Comparison of ENCODE assay signal across 19 cellular contexts in genomic region chr20:4147319-4147718, GRCh38. TPM values are rescaled to one million over a fixed set of nuclear protein-coding genes. Genes with fewer than 3 reads are reported as not detected.
A peak's percentile ranks its signal among the peaks of the same experiment; 100 is the strongest.
DNase-seq lines count a peak whose midpoint lies in the region; ATAC-seq, FAIRE-seq and TF ChIP-seq lines count a peak whose summit lies in the region.
"Had no signal": no experiment of that assay in that cellular context is flagged by ENCODE, and none has a peak within 500 bp of the region (broad histone marks: within the 10 kb centered on the region; RNA-seq: fewer than 3 reads in every experiment).

No MANE protein-coding gene starts in this region.

- CTCF ChIA-PET in endothelial cell of umbilical vein (lab: Charles Lee) (no interaction called here), HepG2 (lab: Yijun Ruan, JAX; ENCODE audit: low intra/inter-chr PET ratio, low total read pairs) (no interaction called here)

- FAIRE-seq in endothelial cell of umbilical vein (lab: Jason Lieb, UNC) = no peak
- FAIRE-seq in HepG2 (lab: Jason Lieb, UNC) = no peak
- FAIRE-seq: H54, pancreas had no signal

- H3K4me1 ChIP-seq in endothelial cell of umbilical vein (ENCODE audit: control insufficient read depth, extremely low read depth, insufficient read depth, low read length) (peaks cover 20% of the 10 kb centered on the region), parathyroid adenoma (peaks cover 12% of the 10 kb centered on the region), HepG2 (ENCODE audit: insufficient read depth, low read length) (peaks cover 35% of the 10 kb centered on the region)
- H3K4me1 ChIP-seq: uterus had no signal

- H3K4me3 ChIP-seq in endothelial cell of umbilical vein (replicated peaks in 1 of 3; ENCODE audit: insufficient read depth in 1 of 3, low read depth in 1 of 3, low read length in 3 of 3) = no peak overlapping the region
- no peak overlapping the region for H3K4me3 ChIP-seq in parathyroid adenoma (ENCODE audit: low read depth, low read length)
- no peak overlapping the region for H3K4me3 ChIP-seq in HepG2 (replicated peaks in 1 of 3; ENCODE audit: insufficient read depth in 1 of 3, low read depth in 2 of 3, low read length in 3 of 3)
- H3K4me3 ChIP-seq: lower lobe of right lung, uterus had no signal

- no peak overlapping the region for H3K27ac ChIP-seq in endothelial cell of umbilical vein (ENCODE audit: insufficient read depth, low read depth, low read length)
- H3K27ac ChIP-seq in parathyroid adenoma = peak overlapping the region; percentile 34
- no peak overlapping the region for H3K27ac ChIP-seq in HepG2 (ENCODE audit: extremely low read length, insufficient read depth, low read length)
- H3K27ac ChIP-seq: lower lobe of right lung, pancreas, uterus had no signal

- POLR2A ChIA-PET in endothelial cell of umbilical vein (lab: Charles Lee) (no interaction called here), HepG2 (lab: Yijun Ruan, JAX) (no interaction called here)

- TF ChIP-seq RAD21 in HepG2 (CRISPR knock-in tag; IDR thresholded peaks at IDR 0.05) = no peak

- H3K9me1 ChIP-seq in endothelial cell of umbilical vein (replicated peaks; ENCODE audit: control insufficient read depth, extremely low read depth, insufficient read depth, low read length) = no peaks in the 10 kb centered on the region

- BruUV-seq in endothelial cell of umbilical vein (replicated peaks; lab: Mats Ljungman, UMichigan) = no TSS peak
- no TSS peak for BruUV-seq in HepG2 (replicated peaks; lab: Mats Ljungman, UMichigan)

- WGBS in HepG2 (ENCODE audit: low lambda C conversion rate) = 14% methylated on average over 1 of the region's 1 CpG

- H2AFZ ChIP-seq in endothelial cell of umbilical vein (ENCODE audit: low read depth, low read length) = peak overlapping the region; percentile 21
- peak overlapping the region; percentile 31 for H2AFZ ChIP-seq in parathyroid adenoma
- H2AFZ ChIP-seq in HepG2 (ENCODE audit: low read length) = no peak overlapping the region

- in situ Hi-C loops in HepG2 (cut with HindIII; ENCODE audit: extremely low pct_ligation_motif_present, low pct_unique_long_range_greater_than_20kb) = no loop called here

- intact Hi-C loops in endothelial cell of umbilical vein (cut with micrococcal nuclease) = no loop called here
- intact Hi-C loops in HepG2 (cut with micrococcal nuclease; ENCODE audit: unreplicated experiment) = no loop called here

- H3K36me3 ChIP-seq in endothelial cell of umbilical vein (ENCODE audit: control insufficient read depth in 2 of 2, extremely low read depth in 1 of 2, insufficient read depth in 2 of 2, low read length in 2 of 2) (no peaks in the 10 kb centered on the region), parathyroid adenoma (ENCODE audit: control insufficient read depth, insufficient read depth, low read length) (no peaks in the 10 kb centered on the region), HepG2 (replicated peaks in 1 of 2; ENCODE audit: control insufficient read depth in 1 of 2, insufficient read depth in 2 of 2, low read length in 2 of 2) (peaks cover 3 to 6% of the 10 kb centered on the region in 2 experiments; a peak in 2 of 5 replicates)
- H3K36me3 ChIP-seq: lower lobe of right lung, pancreas, uterus had no signal

- H3K9ac ChIP-seq in endothelial cell of umbilical vein (replicated peaks; ENCODE audit: extremely low read depth, insufficient read depth, low read length) = no peak overlapping the region
- H3K9ac ChIP-seq in parathyroid adenoma = no peak overlapping the region
- no peak overlapping the region for H3K9ac ChIP-seq in HepG2 (ENCODE audit: insufficient read depth, low read depth, low read length)

- ATAC-seq in GM21825 (IDR thresholded peaks at IDR 0.05; ENCODE audit: unreplicated experiment) (no peak), HepG2 (no peak)
- ATAC-seq: activated CD4-positive, alpha-beta T cell treated with anti-CD3 and anti-CD28 coated beads for 36 hours; lower lobe of right lung; Panc1; pancreas; stimulated activated naive CD8-positive, alpha-beta T cell treated with anti-CD3 and anti-CD28 coated beads, Interleukin-15, Interleukin-2, amounts not matched to agents 100 U/mL and 50 U/mL, for 24 hours had no signal

- H3K9me3 ChIP-seq in endothelial cell of umbilical vein (replicated peaks; ENCODE audit: control insufficient read depth, insufficient read depth, low read length) (no peaks in the 10 kb centered on the region), parathyroid adenoma (ENCODE audit: control insufficient read depth, low read length) (no peaks in the 10 kb centered on the region), HepG2 (ENCODE audit: low read length) (no peaks in the 10 kb centered on the region)
- H3K9me3 ChIP-seq: lower lobe of right lung, pancreas, uterus had no signal

- H3K79me2 ChIP-seq in endothelial cell of umbilical vein (ENCODE audit: control insufficient read depth, insufficient read depth, low read length) (peaks cover 21% of the 10 kb centered on the region), parathyroid adenoma (peaks cover 13% of the 10 kb centered on the region), HepG2 (ENCODE audit: insufficient read depth, low read length) (peaks cover 27% of the 10 kb centered on the region)

- no peaks in the 10 kb centered on the region for H4K20me1 ChIP-seq in endothelial cell of umbilical vein (replicated peaks; ENCODE audit: control insufficient read depth, extremely low read depth, insufficient read depth, low read length)
- peaks cover 7% of the 10 kb centered on the region; the same call in 1 of the 2 replicates for H4K20me1 ChIP-seq in HepG2 (ENCODE audit: insufficient read depth, low read length)

- TF ChIP-seq CTCF in endothelial cell of umbilical vein (IDR thresholded peaks at IDR 0.05; ENCODE audit: extremely low read depth in 1 of 2, insufficient read depth in 1 of 2, low read depth in 1 of 2, low read length in 2 of 2) (no peak), parathyroid adenoma (IDR thresholded peaks at IDR 0.05) (no peak), HepG2 (CRISPR knock-in tag; IDR thresholded peaks at IDR 0.05) (no peak)

- peak; percentile 38 for DNase-seq in activated effector memory CD4-positive, alpha-beta T cell treated with anti-CD3 and anti-CD28 coated beads, Interleukin-2, amount 50 U/mL, for 16 hours
- no peak for DNase-seq in activated effector memory CD4-positive, alpha-beta T cell treated with Interleukin-2 at 50 U/mL for 16 hours
- DNase-seq in OCI-M1 (lab: John Stamatoyannopoulos, UW) (peak; percentile 29), endothelial cell of umbilical vein (ENCODE audit: low read depth, low spot score) (no peak), HepG2 (ENCODE audit: low spot score) (no peak), NCI-H226 (no peak)
- DNase-seq: activated CD4-positive, alpha-beta T cell treated with anti-CD3 and anti-CD28 coated beads for 36 hours; effector CD4-positive, alpha-beta T cell; KG1; lower lobe of right lung; NCI-H1436 treated with DMSO at 0.1 percent for 48 hours; NCI-H510A; stimulated activated naive CD8-positive, alpha-beta T cell treated with anti-CD3 and anti-CD28 coated beads, Interleukin-15, Interleukin-2, amounts not matched to agents 100 U/mL and 50 U/mL, for 24 hours; uterus had no signal

- no peak for TF ChIP-seq POLR2A in endothelial cell of umbilical vein (IDR thresholded peaks at IDR 0.05; ENCODE audit: low read depth, low read length)
- no peak for TF ChIP-seq POLR2A in HepG2 (IDR thresholded peaks at IDR 0.05; ENCODE audit: insufficient read depth in 1 of 2, low read depth in 2 of 2, low read length in 2 of 2)

- dilution Hi-C loops in endothelial cell of umbilical vein (cut with MboI; ENCODE audit: extremely low pct_ligation_motif_present, low sequenced_read_pairs) = no loop called here

- H3K27me3 ChIP-seq in endothelial cell of umbilical vein (ENCODE audit: control insufficient read depth in 2 of 2, insufficient read depth in 2 of 2, low read length in 2 of 2) (no peaks in the 10 kb centered on the region), parathyroid adenoma (ENCODE audit: control insufficient read depth, insufficient read depth, low read length) (no peaks in the 10 kb centered on the region), HepG2 (ENCODE audit: control insufficient read depth in 1 of 2, insufficient read depth in 2 of 2, low read length in 2 of 2) (peaks cover 0 to 7% of the 10 kb centered on the region in 2 experiments; a peak in 2 of 5 replicates)
- H3K27me3 ChIP-seq: pancreas, uterus had no signal

- no peak overlapping the region for H3K4me2 ChIP-seq in endothelial cell of umbilical vein (ENCODE audit: insufficient read depth, low read length)
- H3K4me2 ChIP-seq in parathyroid adenoma (ENCODE audit: low read length) = no peak overlapping the region
- H3K4me2 ChIP-seq in HepG2 (ENCODE audit: low read depth, low read length) = no peak overlapping the region

- no peak for TF ChIP-seq EP300 in HepG2 (IDR thresholded peaks at IDR 0.05; ENCODE audit: low read depth in 2 of 2, low read length in 2 of 2)
- TF ChIP-seq EP300 in HepG2 (CRISPR knock-in tag; IDR thresholded peaks at IDR 0.05; ENCODE audit: borderline replicate concordance) = no peak

RNA-seq across cellular contexts. Expression of gene SMOX, which starts 1.3 kb away (rescaled TPM):
- total RNA-seq in endothelial cell of umbilical vein (13.7 and 21.8 TPM in 2 replicates), HepG2 (2016; rRNA removed; fragmentation: Illumina TruSeq; extraction: Trizol) (15.2 and 22.7 TPM in 2 replicates)
- polyA plus RNA-seq in endothelial cell of umbilical vein (14.1 and 15.3 TPM in 2 replicates), HepG2 (2011; rRNA removed) (10.2 and 12.2 TPM in 2 replicates)
- polyA plus RNA-seq in endothelial cell of umbilical vein (2011; cell fraction: cytosol; rRNA removed) = 9.7 and 10.5 TPM in 2 replicates
- 7.6 and 11.4 TPM in 2 replicates for polyA plus RNA-seq in endothelial cell of umbilical vein (2011; cell fraction: nucleus; rRNA removed)
- 25.1 and 26.9 TPM in 2 replicates for polyA plus RNA-seq in endothelial cell of umbilical vein (2012)
- polyA minus RNA-seq in endothelial cell of umbilical vein = 3.0 and 3.2 TPM in 2 replicates
- polyA minus RNA-seq in endothelial cell of umbilical vein (2011; cell fraction: cytosol; rRNA and poly(A)+ RNA removed) = 16.9 TPM
- polyA minus RNA-seq in endothelial cell of umbilical vein (2011; cell fraction: nucleus; rRNA and poly(A)+ RNA removed) = 2.8 and 5.3 TPM in 2 replicates
- total RNA-seq in HepG2 (2016; cell fraction: cytosol; rRNA removed; fragmentation: Illumina TruSeq; extraction: Trizol; ENCODE audit: low read depth) = 6.1 and 6.3 TPM in 2 replicates
- total RNA-seq in HepG2 (2016; cell fraction: insoluble cytoplasmic fraction; rRNA removed; fragmentation: Illumina TruSeq; extraction: Trizol) = 15.6 and 22.2 TPM in 2 replicates
- 10.3 and 11.1 TPM in 2 replicates for total RNA-seq in HepG2 (2016; cell fraction: membrane; rRNA removed; fragmentation: Illumina TruSeq; extraction: Trizol)
- 12.0 and 12.7 TPM in 2 replicates for total RNA-seq in HepG2 (2016; cell fraction: nucleus; rRNA removed; fragmentation: Illumina TruSeq; extraction: Trizol)
- 9.3 and 16.7 TPM in 2 replicates for polyA plus RNA-seq in HepG2 (2011; cell fraction: cytosol; rRNA removed)
- 29.6 TPM in 2 replicates for polyA plus RNA-seq in HepG2 (2011; cell fraction: nucleus; rRNA removed)
- polyA plus RNA-seq in HepG2 (2012) = 13.2 and 25.9 TPM in 2 replicates
- polyA plus RNA-seq in HepG2 (2016; cell fraction: cytosol; fragmentation: Illumina TruSeq; extraction: Trizol; ENCODE audit: low read depth) = 5.0 and 6.4 TPM in 2 replicates
- 19.3 and 21.5 TPM in 2 replicates for polyA plus RNA-seq in HepG2 (2016; cell fraction: insoluble cytoplasmic fraction; fragmentation: Illumina TruSeq; extraction: Trizol; ENCODE audit: low read depth)
- polyA plus RNA-seq in HepG2 (2016; cell fraction: membrane; fragmentation: Illumina TruSeq; extraction: Trizol; ENCODE audit: low read depth) = 10.4 and 12.4 TPM in 2 replicates
- 22.2 and 26.5 TPM in 2 replicates for polyA plus RNA-seq in HepG2 (2016; cell fraction: nucleus; fragmentation: Illumina TruSeq; extraction: Trizol; ENCODE audit: insufficient read depth, low read depth)
- polyA minus RNA-seq in HepG2 (2011; rRNA and poly(A)+ RNA removed; ENCODE audit: low replicate concordance) = 17.6 and 18.8 TPM in 2 replicates
- 3.9 and 5.8 TPM in 2 replicates for polyA minus RNA-seq in HepG2 (2011; cell fraction: cytosol; rRNA and poly(A)+ RNA removed)
- 8.5 and 10.0 TPM in 2 replicates for polyA minus RNA-seq in HepG2 (2011; cell fraction: nucleus; rRNA and poly(A)+ RNA removed)

Comparison
In these comparisons a context has a peak if more than half of its experiments do, and no peak if none do; other contexts are left out.
1. DNase-seq: peak in activated effector memory CD4-positive, alpha-beta T cell treated with anti-CD3 and anti-CD28 coated beads, Interleukin-2, amount 50 U/mL, for 16 hours (single experiment) and OCI-M1 (single experiment); none in activated effector memory CD4-positive, alpha-beta T cell treated with Interleukin-2 at 50 U/mL for 16 hours (single experiment), endothelial cell of umbilical vein (single experiment), HepG2 (single experiment) and NCI-H226 (single experiment).